In the genomic region with DNA sequence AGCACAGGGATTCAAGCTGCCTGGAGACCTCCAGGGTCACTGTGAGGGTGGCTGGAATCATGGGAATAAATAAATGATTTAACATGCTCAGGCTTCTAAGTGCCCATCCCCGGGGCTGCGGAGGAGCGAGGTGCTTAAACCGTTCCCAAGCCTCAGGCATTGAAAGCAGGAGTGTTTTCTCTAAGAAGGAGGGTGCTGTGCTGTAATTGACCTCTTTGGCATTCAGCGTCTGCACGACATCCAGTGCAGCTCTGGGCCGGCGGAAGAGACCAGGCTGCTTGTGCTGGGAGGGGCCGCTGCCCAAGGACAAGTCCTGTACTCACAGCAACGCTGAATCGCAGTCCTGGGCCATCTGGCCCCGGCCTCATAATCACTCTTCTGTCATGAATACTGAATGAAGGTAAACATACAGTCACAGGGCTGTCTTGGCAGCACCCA, we compare ENCODE assay signal across 2 cellular contexts.
TF ChIP-seq lines count a peak whose summit lies in the region.

No MANE protein-coding gene starts in this region.

TF ChIP-seq in SK-N-SH, 30 proteins besides CTCF, POLR2A, EP300 and RAD21 (continued from another document):
- no peak for TF ChIP-seq MEF2A (IDR thresholded peaks at IDR 0.05; ENCODE audit: borderline replicate concordance, low read depth)
- TF ChIP-seq MAX (IDR thresholded peaks at IDR 0.05; ENCODE audit: low read depth): no peak
- TF ChIP-seq USF2 (IDR thresholded peaks at IDR 0.05; ENCODE audit: borderline replicate concordance, low read depth, low read length): no peak
- TF ChIP-seq GABPA (IDR thresholded peaks at IDR 0.05; ENCODE audit: low read depth): no peak

TF ChIP-seq in SK-N-SH treated with all-trans-retinoic acid at 6 μM for 48 hours, 23 proteins besides CTCF, POLR2A, EP300 and RAD21 (continued from another document):
- TF ChIP-seq PATZ1 (CRISPR knock-in tag; IDR thresholded peaks at IDR 0.05; ENCODE audit: borderline replicate concordance): no peak
- no peak for TF ChIP-seq OSR1 (CRISPR knock-in tag; IDR thresholded peaks at IDR 0.05)
- no peak for TF ChIP-seq CSDC2 (CRISPR knock-in tag; IDR thresholded peaks at IDR 0.05)
- no peak for TF ChIP-seq GLIS3 (CRISPR knock-in tag; IDR thresholded peaks at IDR 0.05)
- TF ChIP-seq ISL1 (CRISPR knock-in tag; IDR thresholded peaks at IDR 0.05): no peak
- no peak for TF ChIP-seq SNAI2 (CRISPR knock-in tag; IDR thresholded peaks at IDR 0.05)
- TF ChIP-seq, protein P1, sequence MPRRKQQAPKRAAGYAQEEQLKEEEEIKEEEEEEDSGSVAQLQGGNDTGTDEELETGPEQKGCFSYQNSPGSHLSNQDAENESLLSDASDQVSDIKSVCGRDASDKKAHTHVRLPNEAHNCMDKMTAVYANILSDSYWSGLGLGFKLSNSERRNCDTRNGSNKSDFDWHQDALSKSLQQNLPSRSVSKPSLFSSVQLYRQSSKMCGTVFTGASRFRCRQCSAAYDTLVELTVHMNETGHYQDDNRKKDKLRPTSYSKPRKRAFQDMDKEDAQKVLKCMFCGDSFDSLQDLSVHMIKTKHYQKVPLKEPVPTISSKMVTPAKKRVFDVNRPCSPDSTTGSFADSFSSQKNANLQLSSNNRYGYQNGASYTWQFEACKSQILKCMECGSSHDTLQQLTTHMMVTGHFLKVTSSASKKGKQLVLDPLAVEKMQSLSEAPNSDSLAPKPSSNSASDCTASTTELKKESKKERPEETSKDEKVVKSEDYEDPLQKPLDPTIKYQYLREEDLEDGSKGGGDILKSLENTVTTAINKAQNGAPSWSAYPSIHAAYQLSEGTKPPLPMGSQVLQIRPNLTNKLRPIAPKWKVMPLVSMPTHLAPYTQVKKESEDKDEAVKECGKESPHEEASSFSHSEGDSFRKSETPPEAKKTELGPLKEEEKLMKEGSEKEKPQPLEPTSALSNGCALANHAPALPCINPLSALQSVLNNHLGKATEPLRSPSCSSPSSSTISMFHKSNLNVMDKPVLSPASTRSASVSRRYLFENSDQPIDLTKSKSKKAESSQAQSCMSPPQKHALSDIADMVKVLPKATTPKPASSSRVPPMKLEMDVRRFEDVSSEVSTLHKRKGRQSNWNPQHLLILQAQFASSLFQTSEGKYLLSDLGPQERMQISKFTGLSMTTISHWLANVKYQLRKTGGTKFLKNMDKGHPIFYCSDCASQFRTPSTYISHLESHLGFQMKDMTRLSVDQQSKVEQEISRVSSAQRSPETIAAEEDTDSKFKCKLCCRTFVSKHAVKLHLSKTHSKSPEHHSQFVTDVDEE (CRISPR knock-in tag; IDR thresholded peaks at IDR 0.05): no peak
- no peak for TF ChIP-seq ZFP3 (CRISPR knock-in tag; IDR thresholded peaks at IDR 0.05)
- TF ChIP-seq, protein P2, sequence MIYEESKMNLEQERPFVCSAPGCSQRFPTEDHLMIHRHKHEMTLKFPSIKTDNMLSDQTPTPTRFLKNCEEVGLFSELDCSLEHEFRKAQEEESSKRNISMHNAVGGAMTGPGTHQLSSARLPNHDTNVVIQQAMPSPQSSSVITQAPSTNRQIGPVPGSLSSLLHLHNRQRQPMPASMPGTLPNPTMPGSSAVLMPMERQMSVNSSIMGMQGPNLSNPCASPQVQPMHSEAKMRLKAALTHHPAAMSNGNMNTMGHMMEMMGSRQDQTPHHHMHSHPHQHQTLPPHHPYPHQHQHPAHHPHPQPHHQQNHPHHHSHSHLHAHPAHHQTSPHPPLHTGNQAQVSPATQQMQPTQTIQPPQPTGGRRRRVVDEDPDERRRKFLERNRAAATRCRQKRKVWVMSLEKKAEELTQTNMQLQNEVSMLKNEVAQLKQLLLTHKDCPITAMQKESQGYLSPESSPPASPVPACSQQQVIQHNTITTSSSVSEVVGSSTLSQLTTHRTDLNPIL (CRISPR knock-in tag; IDR thresholded peaks at IDR 0.05; ENCODE audit: low read depth): no peak
- no peak for TF ChIP-seq ZC3H10 (CRISPR knock-in tag; IDR thresholded peaks at IDR 0.05)
- TF ChIP-seq ZNF565 (CRISPR knock-in tag; conservative IDR thresholded peaks at IDR 0.05; ENCODE audit: low read depth): no peak
